In the genomic region with DNA sequence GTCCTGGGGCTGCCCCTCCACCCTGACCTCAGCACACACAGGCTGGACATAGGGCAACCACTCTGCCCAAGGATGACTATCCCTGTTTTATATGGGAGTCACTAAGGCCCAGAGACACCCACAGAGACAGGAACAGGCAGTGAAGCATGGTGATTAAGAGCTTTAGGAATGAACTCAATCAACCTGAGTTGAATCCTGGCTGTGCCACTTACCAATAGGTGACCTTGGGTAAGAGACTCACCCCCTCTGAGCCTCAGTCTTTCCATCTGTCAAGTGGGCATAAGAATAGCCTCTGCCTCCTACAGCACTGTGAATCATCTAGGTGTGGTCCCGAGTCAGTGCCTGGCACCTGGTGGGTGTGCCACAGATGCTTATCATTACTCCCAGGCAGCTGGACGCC, we compare ENCODE assay signal across 1 cellular context.
TF ChIP-seq lines count a peak whose summit lies in the region.

No MANE protein-coding gene starts in this region.

TF ChIP-seq in H1, 55 proteins besides CTCF, POLR2A, EP300 and RAD21:
- TF ChIP-seq GTF2F1 (IDR thresholded peaks at IDR 0.05; ENCODE audit: borderline replicate concordance, low read depth, low read length) (no peak), SIX5 (IDR thresholded peaks at IDR 0.05; ENCODE audit: low read depth, low read length) (no peak), KDM5A (IDR thresholded peaks at IDR 0.05; ENCODE audit: low read length) (no peak), EZH2 (IDR thresholded peaks at IDR 0.05; ENCODE audit: low read depth, low read length, severe bottlenecking) (no peak), JUN (IDR thresholded peaks at IDR 0.05; ENCODE audit: low read depth, low read length) (no peak)
- TF ChIP-seq, protein P1, sequence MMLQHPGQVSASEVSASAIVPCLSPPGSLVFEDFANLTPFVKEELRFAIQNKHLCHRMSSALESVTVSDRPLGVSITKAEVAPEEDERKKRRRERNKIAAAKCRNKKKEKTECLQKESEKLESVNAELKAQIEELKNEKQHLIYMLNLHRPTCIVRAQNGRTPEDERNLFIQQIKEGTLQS (IDR thresholded peaks at IDR 0.05; ENCODE audit: insufficient read depth, low read depth, low read length): no peak
